ENCODE assay signal across 17 cellular contexts in genomic region chr10:123442901-123443300, GRCh38.
DNase-seq lines count a peak whose midpoint lies in the region; ATAC-seq and TF ChIP-seq lines count a peak whose summit lies in the region.
"Had no signal": no experiment of that assay in that cellular context is flagged by ENCODE, and none has a peak within 500 bp of the region (broad histone marks: within the 10 kb centered on the region; RNA-seq: fewer than 3 reads in every experiment).

No MANE protein-coding gene starts in this region.

- H3K4me3 Mint-ChIP-seq in mesothelial cell of epicardium: no peak overlapping the region
- H3K4me3 Mint-ChIP-seq: T-helper 2 cell treated with Interferon-gamma antibody and Interleukin-4, amounts not matched to agents 5 μg/mL and 100 μg/mL, for 36 hours had no signal

- no peaks in the 10 kb centered on the region for H3F3A ChIP-seq in MM.1S (ENCODE audit: insufficient read depth, low read length)

- H3K4me1 ChIP-seq in MM.1S (ENCODE audit: low read length): no peaks in the 10 kb centered on the region
- H3K4me1 ChIP-seq: esophagus muscularis mucosa had no signal

- H3K9me3 ChIP-seq in MM.1S (replicated peaks; ENCODE audit: insufficient read depth, low read length): no peaks in the 10 kb centered on the region
- H3K9me3 ChIP-seq: esophagus muscularis mucosa had no signal

- H3K9ac ChIP-seq in MM.1S (ENCODE audit: low read length): no peak overlapping the region

- peaks cover 88% of the 10 kb centered on the region for H3K27me3 Mint-ChIP-seq in mesothelial cell of epicardium (ENCODE audit: low read depth)

- H3K36me3 ChIP-seq in MM.1S (replicated peaks; ENCODE audit: insufficient read depth, low read length): no peaks in the 10 kb centered on the region
- H3K36me3 ChIP-seq: esophagus muscularis mucosa had no signal

- no peak overlapping the region for H2AFZ ChIP-seq in MM.1S (ENCODE audit: low read length)

- H3K27me3 ChIP-seq in MM.1S (replicated peaks; ENCODE audit: insufficient read depth, low read length): no peaks in the 10 kb centered on the region
- H3K27me3 ChIP-seq: esophagus muscularis mucosa had no signal

- no peaks in the 10 kb centered on the region for H3K9me3 Mint-ChIP-seq in mesothelial cell of epicardium
- H3K9me3 Mint-ChIP-seq: activated naive CD4-positive, alpha-beta T cell treated with anti-CD3 and anti-CD28 coated beads, Interleukin-2, amount 50 U/mL, for 72 hours; T-helper 2 cell treated with Interferon-gamma antibody and Interleukin-4, amounts not matched to agents 5 μg/mL and 100 μg/mL, for 36 hours had no signal

- H3K79me2 ChIP-seq in MM.1S (ENCODE audit: low read length): no peaks in the 10 kb centered on the region

- no peak overlapping the region for H3K4me2 ChIP-seq in MM.1S (ENCODE audit: low read depth, low read length)

- no peaks in the 10 kb centered on the region for H3K4me1 Mint-ChIP-seq in mesothelial cell of epicardium

- H4K20me1 ChIP-seq in MM.1S (ENCODE audit: insufficient read depth, low read length): no peaks in the 10 kb centered on the region

- no peaks in the 10 kb centered on the region for H3K36me3 Mint-ChIP-seq in mesothelial cell of epicardium
- H3K36me3 Mint-ChIP-seq: activated naive CD4-positive, alpha-beta T cell treated with anti-CD3 and anti-CD28 coated beads, Interleukin-2, amount 50 U/mL, for 72 hours had no signal

- H3K9me2 ChIP-seq in MM.1S (replicated peaks; ENCODE audit: insufficient read depth, low read length): no peaks in the 10 kb centered on the region

- no peak for DNase-seq in stimulated activated CD4-positive, alpha-beta T cell treated with anti-CD3 and anti-CD28 coated beads, Interleukin-4, amount 100 ng/mL, for 4 hours
- DNase-seq in MM.1S: no peak
- no peak for DNase-seq in mesothelial cell of epicardium (ENCODE audit: low spot score in 2 of 2, unreplicated experiment in 2 of 2)
- DNase-seq in stimulated activated CD4-positive, alpha-beta T cell treated with anti-CD3 and anti-CD28 coated beads, Interleukin-2, amount 100 ng/mL, for 24 hours: no peak
- DNase-seq: mammary epithelial cell; NCI-H2171 treated with DMSO at 0.1 percent for 48 hours; stimulated activated CD4-positive, alpha-beta T cell treated with anti-CD3 and anti-CD28 coated beads, Interleukin-15, amount 100 ng/mL, for 24 hours had no signal

- no peak overlapping the region for H3K4me3 ChIP-seq in MM.1S (ENCODE audit: low read length)
- H3K4me3 ChIP-seq: esophagus muscularis mucosa had no signal

- TF ChIP-seq CTCF in MM.1S (IDR thresholded peaks at IDR 0.05; ENCODE audit: low read length) (no peak), mesothelial cell of epicardium (IDR thresholded peaks at IDR 0.05; ENCODE audit: unreplicated experiment) (no peak)

- H3K27ac ChIP-seq in MM.1S (ENCODE audit: low read length): no peak overlapping the region
- H3K27ac ChIP-seq: C4-2B, esophagus muscularis mucosa had no signal

- ATAC-seq in GM18861 (IDR thresholded peaks at IDR 0.05; ENCODE audit: unreplicated experiment) (peak; percentile 88), GM21390 (IDR thresholded peaks at IDR 0.05; ENCODE audit: unreplicated experiment) (peak; percentile 96), HG02943 (IDR thresholded peaks at IDR 0.05; ENCODE audit: low read depth, unreplicated experiment) (peak; percentile 77), HG03521 (IDR thresholded peaks at IDR 0.05; ENCODE audit: unreplicated experiment) (peak; percentile 92)
- ATAC-seq: activated naive CD4-positive, alpha-beta T cell treated with anti-CD3 and anti-CD28 coated beads, Interleukin-2, amount 50 U/mL, for 72 hours; HCT116; Panc1 had no signal

- H3K27ac Mint-ChIP-seq in mesothelial cell of epicardium: no peak overlapping the region
- H3K27ac Mint-ChIP-seq: activated naive CD4-positive, alpha-beta T cell treated with anti-CD3 and anti-CD28 coated beads, Interleukin-2, amount 50 U/mL, for 72 hours; T-helper 2 cell treated with Interferon-gamma antibody and Interleukin-4, amounts not matched to agents 5 μg/mL and 100 μg/mL, for 36 hours had no signal
